ENCODE assay signal across 8 cellular contexts in genomic region chr12:108616941-108617858, GRCh38. TPM values are rescaled to one million over a fixed set of nuclear protein-coding genes. Genes with fewer than 3 reads are reported as not detected.
DNase-seq lines count a peak whose midpoint lies in the region; ATAC-seq and TF ChIP-seq lines count a peak whose summit lies in the region.

No MANE protein-coding gene starts in this region.

- H3K27me3 ChIP-seq in OCI-LY1 (ENCODE audit: insufficient read depth, low read length): no peaks in the 10 kb centered on the region
- H3K27me3 ChIP-seq in neural progenitor cell: no peaks in the 10 kb centered on the region

- H3F3A ChIP-seq in OCI-LY1 (ENCODE audit: insufficient read depth, low read length) (no peaks in the 10 kb centered on the region), neural progenitor cell (ENCODE audit: low read depth) (no peaks in the 10 kb centered on the region)

- no peaks in the 10 kb centered on the region for H4K20me1 ChIP-seq in OCI-LY1 (ENCODE audit: insufficient read depth, low read length)
- H4K20me1 ChIP-seq in neural progenitor cell (ENCODE audit: low read depth): no peaks in the 10 kb centered on the region

- H3K27ac ChIP-seq in OCI-LY1 (ENCODE audit: low read depth, low read length, poor library complexity, severe bottlenecking): peak overlapping the region; percentile 70
- no peak overlapping the region for H3K27ac ChIP-seq in neural progenitor cell

- no peaks in the 10 kb centered on the region for H3K36me3 Mint-ChIP-seq in neural progenitor cell

- H3K9ac ChIP-seq in OCI-LY1 (ENCODE audit: low read length) (no peak overlapping the region), neural progenitor cell (no peak overlapping the region)

- H2AFZ ChIP-seq in OCI-LY1 (ENCODE audit: low read length): no peak overlapping the region
- H2AFZ ChIP-seq in neural progenitor cell (replicated peaks): no peak overlapping the region

- H3K27ac Mint-ChIP-seq in neural progenitor cell: no peak overlapping the region

- H3K4me2 ChIP-seq in OCI-LY1 (ENCODE audit: low read length) (peak overlapping the region; percentile 16; the same call in 1 of the 2 replicates), neural progenitor cell (no peak overlapping the region)

- no peaks in the 10 kb centered on the region for H3K9me2 ChIP-seq in OCI-LY1 (ENCODE audit: low read depth, low read length)

- DNase-seq in GM13977 (ENCODE audit: low spot score): peak; percentile 90
- DNase-seq in activated gamma-delta T cell (lab: John Stamatoyannopoulos, UW): peak; percentile 44
- no peak for DNase-seq in neural progenitor cell (ENCODE audit: low spot score)
- no peak for DNase-seq in NCI-H510A treated with DMSO at 0.1 percent for 48 hours (lab: John Stamatoyannopoulos, UW)
- DNase-seq in NCI-H82 (lab: John Stamatoyannopoulos, UW): no peak
- DNase-seq in DMS79 treated with DMSO at 0.1 percent for 48 hours (lab: John Stamatoyannopoulos, UW): no peak

- no peaks in the 10 kb centered on the region; the same call in 1 of the 2 replicates for H3K36me3 ChIP-seq in OCI-LY1 (ENCODE audit: insufficient read depth, low read length)
- H3K36me3 ChIP-seq in neural progenitor cell: no peaks in the 10 kb centered on the region

- H3K4me3 ChIP-seq in OCI-LY1 (ENCODE audit: low read depth, low read length, poor library complexity, severe bottlenecking) (no peak overlapping the region), neural progenitor cell (no peak overlapping the region)

- H3K9me3 Mint-ChIP-seq in neural progenitor cell: no peaks in the 10 kb centered on the region

- peak; percentile 9 for TF ChIP-seq CTCF in GM13977 (IDR thresholded peaks at IDR 0.05; ENCODE audit: extremely low read depth, insufficient read depth, missing control alignments)
- TF ChIP-seq CTCF in OCI-LY1 (IDR thresholded peaks at IDR 0.05; ENCODE audit: low read length): no peak
- no peak for TF ChIP-seq CTCF in neural progenitor cell (IDR thresholded peaks at IDR 0.05)

- H3K9me3 ChIP-seq in OCI-LY1 (ENCODE audit: low read length) (peaks cover 4% of the 10 kb centered on the region; the same call in 1 of the 2 replicates), neural progenitor cell (ENCODE audit: low read depth) (no peaks in the 10 kb centered on the region)

- H3K4me1 Mint-ChIP-seq in neural progenitor cell: peaks cover 23% of the 10 kb centered on the region

- in situ Hi-C loops in GM13977 (cut with MboI; ENCODE audit: low pct_unique_long_range_greater_than_20kb, low sequenced_read_pairs, unreplicated experiment): loop anchor here (5.0 kb wide), 1 partner anchor 50 kb away; no protein-coding TSS in a partner anchor

- peak; percentile 83 for ATAC-seq in HG02642 (IDR thresholded peaks at IDR 0.05; ENCODE audit: poor library complexity, unreplicated experiment)

- H3K4me3 Mint-ChIP-seq in neural progenitor cell: peak overlapping the region; percentile 19

- H3K79me2 ChIP-seq in OCI-LY1 (ENCODE audit: insufficient read depth, low read length): no peaks in the 10 kb centered on the region
- no peaks in the 10 kb centered on the region for H3K79me2 ChIP-seq in neural progenitor cell (ENCODE audit: low read depth)

- H3K4me1 ChIP-seq in OCI-LY1 (ENCODE audit: insufficient read depth, low read length, severe bottlenecking): peaks cover 16% of the 10 kb centered on the region
- peaks cover 4% of the 10 kb centered on the region for H3K4me1 ChIP-seq in neural progenitor cell

- H3K27me3 Mint-ChIP-seq in neural progenitor cell (ENCODE audit: insufficient read depth, low read depth): peaks cover 18% of the 10 kb centered on the region

RNA-seq across cellular contexts. Expression of gene SELPLG, which starts 16.5 kb away (rescaled TPM):
- total RNA-seq in neural progenitor cell (ENCODE audit: low replicate concordance): not detected in 2 replicates

RNA-seq across cellular contexts. Expression of gene TMEM119, which starts 19.3 kb away (rescaled TPM):
- total RNA-seq in neural progenitor cell (ENCODE audit: low replicate concordance): 0.97 and 2.0 TPM in 2 replicates

RNA-seq across cellular contexts. Expression of gene ISCU, which starts 54.8 kb away (rescaled TPM):
- total RNA-seq in neural progenitor cell (ENCODE audit: low replicate concordance): 78.9 TPM in 2 replicates

RNA-seq across cellular contexts. Expression of gene SART3, which starts 56.2 kb away (rescaled TPM):
- 79.0 and 116 TPM in 2 replicates for total RNA-seq in neural progenitor cell (ENCODE audit: low replicate concordance)

Comparison
In these comparisons a context has a peak if more than half of its experiments do, and no peak if none do; other contexts are left out.
1. DNase-seq: peak in GM13977 (single experiment) and activated gamma-delta T cell (single experiment); none in neural progenitor cell (single experiment), NCI-H510A treated with DMSO at 0.1 percent for 48 hours (single experiment), NCI-H82 (single experiment) and DMS79 treated with DMSO at 0.1 percent for 48 hours (single experiment).